In genomic region chr12:131375261-131375971, GRCh38 we compare ENCODE assay signal across 21 cellular contexts.
"Had no signal": no experiment of that assay in that cellular context is flagged by ENCODE, and none has a peak within 500 bp of the region (broad histone marks: within the 10 kb centered on the region; RNA-seq: fewer than 3 reads in every experiment).

No MANE protein-coding gene starts in this region.

- H3K4me3 ChIP-seq: adrenal gland, SK-N-MC had no signal

- H3K4me1 ChIP-seq: adrenal gland had no signal

- H3K27me3 ChIP-seq: adrenal gland had no signal

- DNase-seq: activated CD4-positive, alpha-beta memory T cell treated with anti-CD3 and anti-CD28 coated beads, Interleukin-2, amount 10 ng/mL, durations not matched to agents 7 days and 5 days; activated CD4-positive, alpha-beta T cell treated with anti-CD3 and anti-CD28 coated beads, Interleukin-2, amount 10 ng/mL, durations not matched to agents 7 days and 5 days; activated CD4-positive, CD25-positive, alpha-beta regulatory T cell; activated naive CD4-positive, alpha-beta T cell treated with anti-CD3 and anti-CD28 coated beads, Interleukin-2, amount 50 U/mL, for 16 hours; activated naive CD8-positive, alpha-beta T cell treated with anti-CD3 and anti-CD28 coated beads, Interleukin-2, amount 10 ng/mL, durations not matched to agents 7 days and 5 days; activated T-cell treated with anti-CD3 and anti-CD28 coated beads for 4 hours; adrenal gland; anterior cingulate cortex; caudate nucleus; KG1; NCI-H1092; NCI-H1417; NCI-H2029; NCI-H2107; NCI-H345; NCI-H510A; NCI-H526 treated with DMSO at 0.1 percent for 48 hours; NCI-H82; T-helper 1 cell had no signal

- H3K27ac ChIP-seq: adrenal gland, SK-N-MC, VCaP had no signal

- H3K36me3 ChIP-seq: adrenal gland had no signal

- H3K9me3 ChIP-seq: adrenal gland had no signal
